12 cellular contexts compared by ENCODE assay signal in genomic region chr10:81875680-81876252, GRCh38. TPM values are rescaled to one million over a fixed set of nuclear protein-coding genes. Genes with fewer than 3 reads are reported as not detected.
A peak's percentile ranks its signal among the peaks of the same experiment; 100 is the strongest.
DNase-seq lines count a peak whose midpoint lies in the region; ATAC-seq and TF ChIP-seq lines count a peak whose summit lies in the region.
"Had no signal": no experiment of that assay in that cellular context is flagged by ENCODE, and none has a peak within 500 bp of the region (broad histone marks: within the 10 kb centered on the region; RNA-seq: fewer than 3 reads in every experiment).

No MANE protein-coding gene starts in this region.

- H3K9ac ChIP-seq in NT2/D1 (ENCODE audit: insufficient read length, low read depth) (peak overlapping the region; percentile 61), trophoblast cell (ENCODE audit: low read length) (no peak overlapping the region)

- H3K27me3 ChIP-seq in NT2/D1 (ENCODE audit: insufficient read depth, insufficient read length), result peaks cover 58% of the 10 kb centered on the region
- peaks cover 0 to 78% (median 27%) of the 10 kb centered on the region in 4 donors for H3K27me3 ChIP-seq in esophagus muscularis mucosa
- peaks cover 35% of the 10 kb centered on the region for H3K27me3 ChIP-seq in trophoblast cell (ENCODE audit: insufficient read depth, low read length)

- H3K36me3 ChIP-seq in NT2/D1 (ENCODE audit: insufficient read depth, insufficient read length, low read length), result no peaks in the 10 kb centered on the region
- no peaks in the 10 kb centered on the region for H3K36me3 ChIP-seq in esophagus muscularis mucosa
- H3K36me3 ChIP-seq in trophoblast cell (ENCODE audit: control insufficient read depth in 1 of 2, insufficient read depth in 2 of 2, low read length in 2 of 2), result no peaks in the 10 kb centered on the region
- H3K36me3 ChIP-seq: adrenal gland had no signal

- no peak for TF ChIP-seq POLR2A in esophagus muscularis mucosa (IDR thresholded peaks at IDR 0.05; ENCODE audit: low read depth)

- no peak overlapping the region for H2AFZ ChIP-seq in trophoblast cell (ENCODE audit: insufficient read depth, low read length, poor library complexity)

- no peak overlapping the region for H3K23ac ChIP-seq in trophoblast cell (ENCODE audit: low read length)

- intact Hi-C loops in esophagus muscularis mucosa (cut with DNase I), result no loop called here
- intact Hi-C loops in sciatic nerve (cut with DNase I), result no loop called here

- H2BK120ac ChIP-seq in trophoblast cell (ENCODE audit: insufficient read depth, low read length, poor library complexity), result no peak overlapping the region

- ATAC-seq in sciatic nerve, result no peak
- ATAC-seq: stimulated activated effector memory CD8-positive, alpha-beta T cell treated with anti-CD3 and anti-CD28 coated beads, Interleukin-12 subunit alpha, Interleukin-12 subunit beta, amount 100 ng/mL, for 72 hours had no signal

- H3K14ac ChIP-seq in trophoblast cell (ENCODE audit: low read length), result no peak overlapping the region

- peak overlapping the region; percentile 73 for H3K4me2 ChIP-seq in trophoblast cell (ENCODE audit: low read length)

- no peak overlapping the region for H3K4ac ChIP-seq in trophoblast cell (ENCODE audit: low read depth, low read length)

- no peak overlapping the region for H2AK5ac ChIP-seq in trophoblast cell (ENCODE audit: low read length)

- H4K8ac ChIP-seq in trophoblast cell (ENCODE audit: low read depth, low read length), result no peak overlapping the region

- H3K9me3 ChIP-seq in NT2/D1 (ENCODE audit: insufficient read depth, low read length), result no peaks in the 10 kb centered on the region
- H3K9me3 ChIP-seq in esophagus muscularis mucosa, result no peaks in the 10 kb centered on the region
- peaks cover 5% of the 10 kb centered on the region for H3K9me3 ChIP-seq in trophoblast cell (ENCODE audit: insufficient read depth, low read depth, low read length)
- H3K9me3 ChIP-seq: adrenal gland had no signal

- H3K18ac ChIP-seq in trophoblast cell (ENCODE audit: low read length), result no peak overlapping the region

- no peak overlapping the region for H2BK5ac ChIP-seq in trophoblast cell (ENCODE audit: low read depth, low read length, poor library complexity)

- H3K27ac ChIP-seq in esophagus muscularis mucosa (replicated peaks in 1 of 4) (no peak overlapping the region), trophoblast cell (ENCODE audit: low read depth, low read length) (no peak overlapping the region)
- H3K27ac ChIP-seq: adrenal gland had no signal

- WGBS in esophagus muscularis mucosa, result 3% methylated on average over 34 of the region's 34 CpGs
- no CpG with 5 or more reads among the region's 34 CpGs for WGBS in trophoblast cell (ENCODE audit: extremely low coverage, insufficient coverage, insufficient read length)

- no peaks in the 10 kb centered on the region for H3K4me1 ChIP-seq in NT2/D1 (ENCODE audit: insufficient read depth, insufficient read length)
- peaks cover 10 to 31% (median 27%) of the 10 kb centered on the region in 4 donors for H3K4me1 ChIP-seq in esophagus muscularis mucosa
- H3K4me1 ChIP-seq in trophoblast cell (ENCODE audit: control insufficient read depth in 1 of 2, insufficient read depth in 2 of 2, low read length in 2 of 2), result peaks cover 7 to 10% of the 10 kb centered on the region in 2 experiments

- no peak overlapping the region for H4K91ac ChIP-seq in trophoblast cell (ENCODE audit: low read depth, low read length)

- TF ChIP-seq CTCF in esophagus muscularis mucosa (IDR thresholded peaks at IDR 0.05), result no peak

- no peak for TF ChIP-seq EP300 in esophagus muscularis mucosa (IDR thresholded peaks at IDR 0.05)

- H3K79me1 ChIP-seq in trophoblast cell (ENCODE audit: low read length), result no peaks in the 10 kb centered on the region

- H2BK12ac ChIP-seq in trophoblast cell (ENCODE audit: low read length), result no peak overlapping the region

- DNase-seq in DMS53 (lab: John Stamatoyannopoulos, UW) (peak; percentile 53), DMS53 treated with DMSO at 0.1 percent for 48 hours (lab: John Stamatoyannopoulos, UW; ENCODE audit: unreplicated experiment) (no peak), NT2/D1 (ENCODE audit: low read depth, low spot score) (no peak), esophagus muscularis mucosa (ENCODE audit: extremely low spot score) (no peak), trophoblast cell (no peak), NCI-H1105 treated with DMSO at 0.1 percent for 48 hours (lab: John Stamatoyannopoulos, UW) (no peak), AML-193 (lab: John Stamatoyannopoulos, UW) (no peak), sciatic nerve (ENCODE audit: low spot score) (no peak)
- DNase-seq: adrenal gland, foreskin fibroblast, NCI-H2227 treated with DMSO at 0.1 percent for 48 hours had no signal

- H4K12ac ChIP-seq in trophoblast cell (ENCODE audit: low read depth, low read length), result no peak overlapping the region

- H3K79me2 ChIP-seq in trophoblast cell (ENCODE audit: control insufficient read depth, insufficient read depth, low read length, poor library complexity), result no peaks in the 10 kb centered on the region

- H3K4me3 ChIP-seq in NT2/D1 (ENCODE audit: insufficient read length, low read depth) (peak overlapping the region; percentile 57), esophagus muscularis mucosa (peak overlapping the region; percentile 41 to 58 (median 46)), trophoblast cell (ENCODE audit: low read depth, low read length) (no peak overlapping the region)

RNA-seq across cellular contexts. Expression of gene NRG3, which starts 0.8 kb away (rescaled TPM):
- total RNA-seq in esophagus muscularis mucosa, result under 1 TPM; under 0.01 to 0.65 (median 0.17) TPM
- polyA plus RNA-seq in trophoblast cell (2013), result 0.01 and 0.04 TPM in 2 replicates
- 1.4 TPM for total RNA-seq in sciatic nerve
